1 cellular context compared by ENCODE assay signal in genomic region chr6:5139828-5140771, GRCh38.
TF ChIP-seq lines count a peak whose summit lies in the region.

No MANE protein-coding gene starts in this region.

TF ChIP-seq in HepG2, 621 proteins besides CTCF, POLR2A, EP300 and RAD21 (continued from another document):
- 0 out of 2 replicates have a peak, but pooled peaks have one; percentile 13 for TF ChIP-seq ZNF784 (CRISPR knock-in tag; IDR thresholded peaks at IDR 0.05; ENCODE audit: borderline replicate concordance)
- no peak for TF ChIP-seq SRSF9 (IDR thresholded peaks at IDR 0.05; ENCODE audit: borderline replicate concordance, insufficient read depth, low read depth, low read length, poor library complexity, severe bottlenecking)
- TF ChIP-seq MLX (CRISPR knock-in tag; IDR thresholded peaks at IDR 0.05), result no peak
- no peak for TF ChIP-seq ZNF792 (CRISPR knock-in tag; IDR thresholded peaks at IDR 0.05)
- TF ChIP-seq CSRNP1 (CRISPR knock-in tag; IDR thresholded peaks at IDR 0.05), result no peak
- no peak for TF ChIP-seq BCLAF1 (IDR thresholded peaks at IDR 0.05)
- peak; percentile 24; the same call in 1 of the 2 replicates for TF ChIP-seq POGZ (CRISPR knock-in tag; IDR thresholded peaks at IDR 0.05)
- TF ChIP-seq ATF5 (CRISPR knock-in tag; IDR thresholded peaks at IDR 0.05; ENCODE audit: low read depth), result no peak
- TF ChIP-seq GABPA (IDR thresholded peaks at IDR 0.05; ENCODE audit: low read depth, low read length), result no peak
- no peak for TF ChIP-seq GABPA (CRISPR knock-in tag; IDR thresholded peaks at IDR 0.05; ENCODE audit: low read depth)
- peak; percentile 88 for TF ChIP-seq ZNF362 (CRISPR knock-in tag; IDR thresholded peaks at IDR 0.05; ENCODE audit: borderline replicate concordance)
- TF ChIP-seq HNF1B (CRISPR knock-in tag; IDR thresholded peaks at IDR 0.05), result no peak
- TF ChIP-seq ZNF280B (CRISPR knock-in tag; IDR thresholded peaks at IDR 0.05; ENCODE audit: borderline replicate concordance), result no peak
- no peak for TF ChIP-seq ZNF20 (CRISPR knock-in tag; IDR thresholded peaks at IDR 0.05)
- TF ChIP-seq CENPBD1 (CRISPR knock-in tag; IDR thresholded peaks at IDR 0.05; ENCODE audit: borderline replicate concordance, low read depth), result no peak
- TF ChIP-seq ZNF44 (CRISPR knock-in tag; IDR thresholded peaks at IDR 0.05), result no peak
- TF ChIP-seq ZNF768 (CRISPR knock-in tag; IDR thresholded peaks at IDR 0.05), result no peak
- 0 out of 2 replicates have a peak, but pooled peaks have one; percentile 39 for TF ChIP-seq ZMYM2 (CRISPR knock-in tag; IDR thresholded peaks at IDR 0.05)
- no peak for TF ChIP-seq ISL2 (CRISPR knock-in tag; IDR thresholded peaks at IDR 0.05)
- TF ChIP-seq NKX3-1 (CRISPR knock-in tag; IDR thresholded peaks at IDR 0.05), result no peak
- no peak for TF ChIP-seq ZNF225 (CRISPR knock-in tag; IDR thresholded peaks at IDR 0.05)
- no peak for TF ChIP-seq BRD4 (CRISPR knock-in tag; IDR thresholded peaks at IDR 0.05)
- TF ChIP-seq MYC (CRISPR knock-in tag; IDR thresholded peaks at IDR 0.05; ENCODE audit: borderline replicate concordance), result peak; percentile 19; the same call in 1 of the 2 replicates
- TF ChIP-seq CEBPB (IDR thresholded peaks at IDR 0.05; ENCODE audit: borderline replicate concordance, low read depth, low read length), result no peak
- TF ChIP-seq ZBTB3 (CRISPR knock-in tag; IDR thresholded peaks at IDR 0.05; ENCODE audit: borderline replicate concordance, low read depth), result no peak
- TF ChIP-seq JUN (CRISPR knock-in tag; IDR thresholded peaks at IDR 0.05), result no peak
- TF ChIP-seq SCMH1 (CRISPR knock-in tag; IDR thresholded peaks at IDR 0.05; ENCODE audit: borderline replicate concordance), result no peak
- TF ChIP-seq ELF3 (CRISPR knock-in tag; IDR thresholded peaks at IDR 0.05), result no peak
- peak; percentile 30 for TF ChIP-seq TEAD3 (CRISPR knock-in tag; optimal IDR thresholded peaks at IDR 0.05; ENCODE audit: borderline replicate concordance)
- no peak for TF ChIP-seq ZNF282 (IDR thresholded peaks at IDR 0.05; ENCODE audit: partially characterized antibody)
- TF ChIP-seq ZFX (CRISPR knock-in tag; IDR thresholded peaks at IDR 0.05; ENCODE audit: low read depth), result no peak
- TF ChIP-seq MAFG (CRISPR knock-in tag; IDR thresholded peaks at IDR 0.05), result no peak
- TF ChIP-seq MLLT10 (CRISPR knock-in tag; IDR thresholded peaks at IDR 0.05), result no peak
- TF ChIP-seq MIER2 (CRISPR knock-in tag; IDR thresholded peaks at IDR 0.05), result no peak
- no peak for TF ChIP-seq REL (CRISPR knock-in tag; conservative IDR thresholded peaks at IDR 0.05)
- peak; percentile 62 for TF ChIP-seq ZMYM3 (CRISPR knock-in tag; IDR thresholded peaks at IDR 0.05)
